8 cellular contexts compared by ENCODE assay signal in the genomic region with DNA sequence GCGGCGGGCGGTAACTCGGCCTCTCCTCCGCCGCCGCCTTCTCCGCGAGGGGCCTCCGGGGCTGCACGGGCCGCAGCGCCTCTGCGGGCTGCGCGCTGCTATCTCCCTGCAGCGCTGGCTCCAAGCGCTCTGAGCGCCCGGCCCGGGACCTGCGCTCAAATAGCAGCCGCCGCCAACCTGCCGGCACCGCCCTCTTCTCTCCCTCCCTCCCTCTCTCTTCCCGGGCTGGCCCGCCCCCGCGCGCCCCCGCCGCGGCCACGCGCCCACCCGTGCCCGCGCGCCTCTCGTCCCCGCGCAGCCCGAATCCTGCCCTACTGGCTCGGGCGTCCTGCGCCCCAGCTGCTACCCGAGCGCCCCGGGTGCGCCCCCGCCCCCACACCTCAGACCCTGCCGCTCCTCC. TPM values are rescaled to one million over a fixed set of nuclear protein-coding genes. Genes with fewer than 3 reads are reported as not detected.
A peak's percentile ranks its signal among the peaks of the same experiment; 100 is the strongest.
DNase-seq lines count a peak whose midpoint lies in the region; ATAC-seq and TF ChIP-seq lines count a peak whose summit lies in the region.

Gene CACNA2D2, minus strand, starts transcription at position 131 of the 400 bp plus-strand sequence. CDS start 211 bp downstream, outside the sequence.

- H3K9me3 ChIP-seq in Caco-2 = no peaks in the 10 kb centered on the region

- TF ChIP-seq CTCF in Caco-2 (IDR thresholded peaks at IDR 0.05; ENCODE audit: insufficient read depth in 1 of 2, low read depth in 1 of 2, low read length in 1 of 2, severe bottlenecking in 1 of 2, unreplicated experiment in 1 of 2) (peak in 1 of 2 experiments; percentile 5), endothelial cell (IDR thresholded peaks at IDR 0.05; ENCODE audit: unreplicated experiment) (no peak)

- ATAC-seq in activated CD8-positive, alpha-beta memory T cell treated with anti-CD3 and anti-CD28 coated beads, Interleukin-2, amount 10 ng/mL, durations not matched to agents 7 days and 5 days = peak; percentile 90
- ATAC-seq in naive thymus-derived CD8-positive, alpha-beta T cell = peak; percentile 90 to 92
- peak; percentile 80 for ATAC-seq in stimulated activated effector memory CD8-positive, alpha-beta T cell treated with anti-CD3 and anti-CD28 coated beads, Interleukin-12 subunit alpha, Interleukin-12 subunit beta, amount 100 ng/mL, for 72 hours
- ATAC-seq in HG02970 (IDR thresholded peaks at IDR 0.05; ENCODE audit: low FRiP score, unreplicated experiment) (no peak), HG02798 (IDR thresholded peaks at IDR 0.05; ENCODE audit: poor library complexity, unreplicated experiment) (no peak)

- no TSS peak for BruUV-seq in Caco-2 (replicated peaks; lab: Mats Ljungman, UMichigan)

- H3K36me3 Mint-ChIP-seq in Caco-2 (ENCODE audit: insufficient read depth, unreplicated experiment) (no peaks in the 10 kb centered on the region), endothelial cell (ENCODE audit: low read depth, unreplicated experiment) (peaks cover 4% of the 10 kb centered on the region)
- H3K36me3 Mint-ChIP-seq in activated CD8-positive, alpha-beta memory T cell treated with anti-CD3 and anti-CD28 coated beads, Interleukin-2, amount 10 ng/mL, durations not matched to agents 7 days and 5 days = no peaks in the 10 kb centered on the region
- no peaks in the 10 kb centered on the region for H3K36me3 Mint-ChIP-seq in naive thymus-derived CD8-positive, alpha-beta T cell
- H3K36me3 Mint-ChIP-seq in stimulated activated effector memory CD8-positive, alpha-beta T cell treated with anti-CD3 and anti-CD28 coated beads, Interleukin-12 subunit alpha, Interleukin-12 subunit beta, amount 100 ng/mL, for 72 hours = no peaks in the 10 kb centered on the region

- H3K4me1 Mint-ChIP-seq in Caco-2 (ENCODE audit: low read depth, unreplicated experiment) = no peaks in the 10 kb centered on the region
- peaks cover 4% of the 10 kb centered on the region for H3K4me1 Mint-ChIP-seq in activated CD8-positive, alpha-beta memory T cell treated with anti-CD3 and anti-CD28 coated beads, Interleukin-2, amount 10 ng/mL, durations not matched to agents 7 days and 5 days
- peaks cover 5% of the 10 kb centered on the region for H3K4me1 Mint-ChIP-seq in endothelial cell (ENCODE audit: unreplicated experiment)
- H3K4me1 Mint-ChIP-seq in naive thymus-derived CD8-positive, alpha-beta T cell = peaks cover 4 to 15% (median 8%) of the 10 kb centered on the region in 4 donors
- H3K4me1 Mint-ChIP-seq in stimulated activated effector memory CD8-positive, alpha-beta T cell treated with anti-CD3 and anti-CD28 coated beads, Interleukin-12 subunit alpha, Interleukin-12 subunit beta, amount 100 ng/mL, for 72 hours = peaks cover 42% of the 10 kb centered on the region

- H3K4me3 ChIP-seq in Caco-2 (ENCODE audit: low read depth, low read length) = peak within 1 kb of the TSS; percentile 27

- CTCF ChIA-PET in Caco-2 (lab: Charles Lee) = no interaction called here
- CTCF ChIA-PET in activated CD8-positive, alpha-beta memory T cell treated with anti-CD3 and anti-CD28 coated beads, Interleukin-2, amount 10 ng/mL, durations not matched to agents 7 days and 5 days (lab: Charles Lee) = interaction anchor here (1.1 to 2.0 kb wide), 3 partner anchors 9 to 67 kb away, joined by 3 to 5 read pairs (median 3); no protein-coding TSS in a partner anchor

- peaks cover 4% of the 10 kb centered on the region for H3K27me3 ChIP-seq in Caco-2 (replicated peaks; ENCODE audit: control insufficient read depth, insufficient read depth, low read length)

- 0 out of 2 replicates have a peak, but pooled peaks cover 4% of the 10 kb centered on the region for H3K4me1 ChIP-seq in Caco-2

- no peaks in the 10 kb centered on the region for H3K36me3 ChIP-seq in Caco-2 (ENCODE audit: control insufficient read depth, insufficient read depth, low read length)

- intact Hi-C loops in Caco-2 (cut with micrococcal nuclease; ENCODE audit: unreplicated experiment) = loop anchor here (5.0 kb wide), 1 partner anchor 66 kb away; no protein-coding TSS in a partner anchor

- peak; percentile 55 to 64 for DNase-seq in Caco-2
- peak; percentile 42 for DNase-seq in NAMALWA (ENCODE audit: low spot score)
- DNase-seq in activated CD8-positive, alpha-beta memory T cell treated with anti-CD3 and anti-CD28 coated beads, Interleukin-2, amount 10 ng/mL, durations not matched to agents 7 days and 5 days = peak; percentile 67
- peak; percentile 62 for DNase-seq in endothelial cell (ENCODE audit: low spot score)
- peak; percentile 60 to 87 (median 78) for DNase-seq in naive thymus-derived CD8-positive, alpha-beta T cell
- peak; percentile 49 to 73 for DNase-seq in stimulated activated effector memory CD8-positive, alpha-beta T cell treated with anti-CD3 and anti-CD28 coated beads, Interleukin-12 subunit alpha, Interleukin-12 subunit beta, amount 100 ng/mL, for 72 hours (ENCODE audit: low spot score in 2 of 2)

- H3K27ac Mint-ChIP-seq in Caco-2 (ENCODE audit: unreplicated experiment) (no peak within 1 kb of the TSS), endothelial cell (ENCODE audit: unreplicated experiment) (peak within 1 kb of the TSS; percentile 30)
- no peak within 1 kb of the TSS for H3K27ac Mint-ChIP-seq in activated CD8-positive, alpha-beta memory T cell treated with anti-CD3 and anti-CD28 coated beads, Interleukin-2, amount 10 ng/mL, durations not matched to agents 7 days and 5 days
- peak within 1 kb of the TSS in 6 of 10 donors; percentile 14 to 77 (median 64) for H3K27ac Mint-ChIP-seq in naive thymus-derived CD8-positive, alpha-beta T cell
- no peak within 1 kb of the TSS for H3K27ac Mint-ChIP-seq in stimulated activated effector memory CD8-positive, alpha-beta T cell treated with anti-CD3 and anti-CD28 coated beads, Interleukin-12 subunit alpha, Interleukin-12 subunit beta, amount 100 ng/mL, for 72 hours

- H3K9me3 Mint-ChIP-seq in Caco-2 (ENCODE audit: unreplicated experiment) (no peaks in the 10 kb centered on the region), endothelial cell (ENCODE audit: unreplicated experiment) (no peaks in the 10 kb centered on the region)
- H3K9me3 Mint-ChIP-seq in activated CD8-positive, alpha-beta memory T cell treated with anti-CD3 and anti-CD28 coated beads, Interleukin-2, amount 10 ng/mL, durations not matched to agents 7 days and 5 days (ENCODE audit: low read depth) = no peaks in the 10 kb centered on the region
- no peaks in the 10 kb centered on the region for H3K9me3 Mint-ChIP-seq in naive thymus-derived CD8-positive, alpha-beta T cell
- no peaks in the 10 kb centered on the region for H3K9me3 Mint-ChIP-seq in stimulated activated effector memory CD8-positive, alpha-beta T cell treated with anti-CD3 and anti-CD28 coated beads, Interleukin-12 subunit alpha, Interleukin-12 subunit beta, amount 100 ng/mL, for 72 hours

- H3K4me3 Mint-ChIP-seq in Caco-2 (ENCODE audit: unreplicated experiment) (peak within 1 kb of the TSS; percentile 51), endothelial cell (ENCODE audit: unreplicated experiment) (peak within 1 kb of the TSS; percentile 53)
- peak within 1 kb of the TSS; percentile 20 for H3K4me3 Mint-ChIP-seq in activated CD8-positive, alpha-beta memory T cell treated with anti-CD3 and anti-CD28 coated beads, Interleukin-2, amount 10 ng/mL, durations not matched to agents 7 days and 5 days
- H3K4me3 Mint-ChIP-seq in naive thymus-derived CD8-positive, alpha-beta T cell = peak within 1 kb of the TSS; percentile 68 to 85 (median 78)
- peak within 1 kb of the TSS; percentile 69 for H3K4me3 Mint-ChIP-seq in stimulated activated effector memory CD8-positive, alpha-beta T cell treated with anti-CD3 and anti-CD28 coated beads, Interleukin-12 subunit alpha, Interleukin-12 subunit beta, amount 100 ng/mL, for 72 hours

- H3K27me3 Mint-ChIP-seq in Caco-2 (ENCODE audit: insufficient read depth, unreplicated experiment) = peaks cover 30% of the 10 kb centered on the region
- peaks cover 50% of the 10 kb centered on the region for H3K27me3 Mint-ChIP-seq in activated CD8-positive, alpha-beta memory T cell treated with anti-CD3 and anti-CD28 coated beads, Interleukin-2, amount 10 ng/mL, durations not matched to agents 7 days and 5 days
- peaks cover 19% of the 10 kb centered on the region for H3K27me3 Mint-ChIP-seq in endothelial cell (ENCODE audit: unreplicated experiment)
- peaks cover 1 to 39% (median 21%) of the 10 kb centered on the region in 5 donors for H3K27me3 Mint-ChIP-seq in naive thymus-derived CD8-positive, alpha-beta T cell

- POLR2A ChIA-PET in Caco-2 (lab: Charles Lee) = no interaction called here
- POLR2A ChIA-PET in naive thymus-derived CD8-positive, alpha-beta T cell (lab: Charles Lee) = interaction anchor here (0.8 to 1.5 kb wide), 3 partner anchors 13 to 66 kb away, joined by 3 to 6 read pairs (median 3); partner anchors contain the start of gene HEMK1

RNA-seq across cellular contexts. Expression of gene CACNA2D2, which starts in this region (rescaled TPM):
- total RNA-seq in Caco-2 (2022) = 0.25 and 0.35 TPM in 2 replicates
- 1 to 10 TPM in 1 of 2 experiments, under 1 TPM in 1; 0.56 to 1.1 TPM for total RNA-seq in activated CD8-positive, alpha-beta memory T cell treated with anti-CD3 and anti-CD28 coated beads, Interleukin-2, amount 10 ng/mL, durations not matched to agents 7 days and 5 days
- total RNA-seq in endothelial cell (ENCODE audit: unreplicated experiment) = 17.3 TPM
- total RNA-seq in naive thymus-derived CD8-positive, alpha-beta T cell = 1 to 10 TPM; 4.0 to 4.9 TPM
- polyA plus RNA-seq in naive thymus-derived CD8-positive, alpha-beta T cell = 1 to 10 TPM in 1 of 3 donors, under 1 TPM in 2; 0.40 to 1.5 (median 0.40) TPM

Comparison
In these comparisons a context has a peak if more than half of its experiments do, and no peak if none do; other contexts are left out.
1. Peak in DNase-seq and H3K4me3 ChIP-seq in Caco-2; RNA of the gene not detected or under 1 TPM.
2. H3K27ac Mint-ChIP-seq: peak in endothelial cell (single experiment) and naive thymus-derived CD8-positive, alpha-beta T cell (6 of 10); none in Caco-2 (single experiment), activated CD8-positive, alpha-beta memory T cell treated with anti-CD3 and anti-CD28 coated beads, Interleukin-2, amount 10 ng/mL, durations not matched to agents 7 days and 5 days (single experiment) and stimulated activated effector memory CD8-positive, alpha-beta T cell treated with anti-CD3 and anti-CD28 coated beads, Interleukin-12 subunit alpha, Interleukin-12 subunit beta, amount 100 ng/mL, for 72 hours (single experiment).
3. H3K4me3 Mint-ChIP-seq: peak in every context shown above with its lines; median percentile 78 in naive thymus-derived CD8-positive, alpha-beta T cell; 69 in stimulated activated effector memory CD8-positive, alpha-beta T cell treated with anti-CD3 and anti-CD28 coated beads, Interleukin-12 subunit alpha, Interleukin-12 subunit beta, amount 100 ng/mL, for 72 hours; 53 in endothelial cell; 51 in Caco-2; 20 in activated CD8-positive, alpha-beta memory T cell treated with anti-CD3 and anti-CD28 coated beads, Interleukin-2, amount 10 ng/mL, durations not matched to agents 7 days and 5 days.
4. ATAC-seq: peak in activated CD8-positive, alpha-beta memory T cell treated with anti-CD3 and anti-CD28 coated beads, Interleukin-2, amount 10 ng/mL, durations not matched to agents 7 days and 5 days (single experiment), naive thymus-derived CD8-positive, alpha-beta T cell (2 of 2) and stimulated activated effector memory CD8-positive, alpha-beta T cell treated with anti-CD3 and anti-CD28 coated beads, Interleukin-12 subunit alpha, Interleukin-12 subunit beta, amount 100 ng/mL, for 72 hours (single experiment); none in HG02970 (single experiment) and HG02798 (single experiment).
5. Peak in every context shown above with its lines, with median percentiles within 50 percentile points of each other: DNase-seq.